Comparison of ENCODE assay signal across 10 cellular contexts in the genomic region with DNA sequence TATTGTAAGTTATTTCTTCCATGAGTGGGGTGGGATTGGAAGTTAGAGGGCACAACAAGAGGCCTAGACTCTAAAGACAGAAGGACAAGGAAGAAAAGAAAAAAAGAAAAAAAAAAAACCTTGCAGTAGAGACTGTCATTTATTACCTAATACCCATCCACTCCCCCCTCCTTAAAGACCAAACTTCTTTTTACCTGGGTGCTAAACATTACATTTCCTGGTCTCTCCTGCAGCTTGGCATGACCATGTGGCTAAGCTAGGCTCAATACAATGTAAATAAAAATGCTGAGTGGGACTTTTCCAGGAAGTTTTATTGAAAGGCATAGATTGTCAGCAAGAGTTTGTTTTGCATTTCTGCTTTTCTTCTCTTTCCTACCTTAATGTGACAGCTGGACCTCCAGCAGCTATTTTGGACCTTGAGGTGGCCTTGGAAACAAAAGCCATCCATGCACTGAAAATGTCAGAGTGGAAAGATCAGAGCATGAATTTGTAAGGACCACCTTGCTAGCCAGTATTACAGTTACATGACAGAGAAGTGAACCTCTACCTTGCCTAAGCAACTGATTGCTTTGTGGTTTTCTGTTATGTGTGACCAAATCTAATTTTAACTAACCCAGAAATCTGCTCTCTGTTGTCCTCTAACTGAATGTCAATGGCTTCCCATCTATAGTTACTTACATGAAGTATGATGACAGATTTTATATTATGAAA.
A peak's percentile ranks its signal among the peaks of the same experiment; 100 is the strongest.
DNase-seq lines count a peak whose midpoint lies in the region; ATAC-seq lines count a peak whose summit lies in the region.
"Had no signal": no experiment of that assay in that cellular context is flagged by ENCODE, and none has a peak within 500 bp of the region (broad histone marks: within the 10 kb centered on the region; RNA-seq: fewer than 3 reads in every experiment).

No MANE protein-coding gene starts in this region.

- peak overlapping the region in 8 of 10 donors; percentile 29 to 79 (median 62) for H3K27ac Mint-ChIP-seq in naive thymus-derived CD8-positive, alpha-beta T cell
- peak overlapping the region in 1 of 2 donors; percentile 17 for H3K27ac Mint-ChIP-seq in stimulated activated naive CD8-positive, alpha-beta T cell treated with anti-CD3 and anti-CD28 coated beads, Interleukin-15, amount 100 ng/mL, for 72 hours

- ATAC-seq in activated CD4-positive, CD25-positive, alpha-beta regulatory T cell treated with anti-CD3 and anti-CD28 coated beads, Interleukin-2, amount 50 U/mL, for 24 hours: peak; percentile 32 to 33
- peak; percentile 79 for ATAC-seq in HG02571 (IDR thresholded peaks at IDR 0.05; ENCODE audit: unreplicated experiment)
- peak; percentile 93 for ATAC-seq in HG03571 (IDR thresholded peaks at IDR 0.05; ENCODE audit: unreplicated experiment)
- no peak for ATAC-seq in naive thymus-derived CD8-positive, alpha-beta T cell
- ATAC-seq in stimulated activated naive CD8-positive, alpha-beta T cell treated with anti-CD3 and anti-CD28 coated beads, Interleukin-15, amount 100 ng/mL, for 72 hours: no peak

- H3K4me1 Mint-ChIP-seq in naive thymus-derived CD8-positive, alpha-beta T cell: peaks cover 35 to 72% (median 65%) of the 10 kb centered on the region in 4 donors
- H3K4me1 Mint-ChIP-seq in stimulated activated naive CD8-positive, alpha-beta T cell treated with anti-CD3 and anti-CD28 coated beads, Interleukin-15, amount 100 ng/mL, for 72 hours: peaks cover 56% of the 10 kb centered on the region

- H3K9me3 Mint-ChIP-seq in naive thymus-derived CD8-positive, alpha-beta T cell: peaks cover 0 to 6% (median 0%) of the 10 kb centered on the region in 9 donors
- H3K9me3 Mint-ChIP-seq in stimulated activated naive CD8-positive, alpha-beta T cell treated with anti-CD3 and anti-CD28 coated beads, Interleukin-15, amount 100 ng/mL, for 72 hours: peaks cover 0 to 16% of the 10 kb centered on the region in 2 donors

- POLR2A ChIA-PET in naive thymus-derived CD8-positive, alpha-beta T cell (lab: Charles Lee): interaction anchor here (0.6 to 3.9 kb wide), 6 partner anchors 8 to 204 kb away, joined by 3 to 28 read pairs (median 4); no protein-coding TSS in a partner anchor

- no peak for DNase-seq in activated CD4-positive, CD25-positive, alpha-beta regulatory T cell (lab: John Stamatoyannopoulos, UW)
- no peak for DNase-seq in naive thymus-derived CD8-positive, alpha-beta T cell
- DNase-seq in amygdala (lab: John Stamatoyannopoulos, UW) (no peak), NCI-H187 treated with DMSO at 0.1 percent for 48 hours (lab: John Stamatoyannopoulos, UW) (no peak)
- DNase-seq in stimulated activated naive CD8-positive, alpha-beta T cell treated with anti-CD3 and anti-CD28 coated beads, Interleukin-15, amount 100 ng/mL, for 72 hours: no peak
- DNase-seq: NCI-H510A treated with DMSO at 0.1 percent for 48 hours, upper lobe of left lung had no signal

- H3K36me3 Mint-ChIP-seq in naive thymus-derived CD8-positive, alpha-beta T cell: peaks cover 0 to 7% (median 0%) of the 10 kb centered on the region in 3 donors

- H3K27me3 Mint-ChIP-seq in naive thymus-derived CD8-positive, alpha-beta T cell: no peaks in the 10 kb centered on the region
- H3K27me3 Mint-ChIP-seq in stimulated activated naive CD8-positive, alpha-beta T cell treated with anti-CD3 and anti-CD28 coated beads, Interleukin-15, amount 100 ng/mL, for 72 hours: no peaks in the 10 kb centered on the region

- H3K4me3 Mint-ChIP-seq in naive thymus-derived CD8-positive, alpha-beta T cell: peak overlapping the region in 6 of 10 donors; percentile 6 to 30 (median 22)
- H3K4me3 Mint-ChIP-seq in stimulated activated naive CD8-positive, alpha-beta T cell treated with anti-CD3 and anti-CD28 coated beads, Interleukin-15, amount 100 ng/mL, for 72 hours: peak overlapping the region in 1 of 2 donors; percentile 61

Comparison
In these comparisons a context has a peak if more than half of its experiments do, and no peak if none do; other contexts are left out.
1. ATAC-seq: peak in activated CD4-positive, CD25-positive, alpha-beta regulatory T cell treated with anti-CD3 and anti-CD28 coated beads, Interleukin-2, amount 50 U/mL, for 24 hours (2 of 2), HG02571 (single experiment) and HG03571 (single experiment); none in naive thymus-derived CD8-positive, alpha-beta T cell (0 of 2) and stimulated activated naive CD8-positive, alpha-beta T cell treated with anti-CD3 and anti-CD28 coated beads, Interleukin-15, amount 100 ng/mL, for 72 hours (single experiment).